Comparison of ENCODE assay signal across 1 cellular context in genomic region chr1:28505406-28506187, GRCh38.
A peak's percentile ranks its signal among the peaks of the same experiment; 100 is the strongest.
TF ChIP-seq lines count a peak whose summit lies in the region.

A gene with protein sequence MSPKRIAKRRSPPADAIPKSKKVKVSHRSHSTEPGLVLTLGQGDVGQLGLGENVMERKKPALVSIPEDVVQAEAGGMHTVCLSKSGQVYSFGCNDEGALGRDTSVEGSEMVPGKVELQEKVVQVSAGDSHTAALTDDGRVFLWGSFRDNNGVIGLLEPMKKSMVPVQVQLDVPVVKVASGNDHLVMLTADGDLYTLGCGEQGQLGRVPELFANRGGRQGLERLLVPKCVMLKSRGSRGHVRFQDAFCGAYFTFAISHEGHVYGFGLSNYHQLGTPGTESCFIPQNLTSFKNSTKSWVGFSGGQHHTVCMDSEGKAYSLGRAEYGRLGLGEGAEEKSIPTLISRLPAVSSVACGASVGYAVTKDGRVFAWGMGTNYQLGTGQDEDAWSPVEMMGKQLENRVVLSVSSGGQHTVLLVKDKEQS (plus strand): TSS chr1:28506043. CDS start chr1:28529867, 23,824 bp downstream.

TF ChIP-seq in K562, 482 proteins besides CTCF, POLR2A, EP300 and RAD21 (continued from another document and continues in another):
- peak; percentile 77; the same call in 1 of the 2 replicates for TF ChIP-seq DNMT1 (IDR thresholded peaks at IDR 0.05)
- TF ChIP-seq SMAD1 (IDR thresholded peaks at IDR 0.05; ENCODE audit: low read depth, low read length, partially characterized antibody), result peak; percentile 99
- no peak for TF ChIP-seq RBM14 (IDR thresholded peaks at IDR 0.05; ENCODE audit: borderline replicate concordance, insufficient read depth, low read depth, low read length)
- no peak for TF ChIP-seq ZNF253 (CRISPR knock-in tag; conservative IDR thresholded peaks at IDR 0.05)
- peak; percentile 82 for TF ChIP-seq GTF3C2 (IDR thresholded peaks at IDR 0.05; ENCODE audit: borderline replicate concordance, extremely low read depth, insufficient read length)
- peak; percentile 37; the same call in 1 of the 2 replicates for TF ChIP-seq ZNF134 (CRISPR knock-in tag; conservative IDR thresholded peaks at IDR 0.05)
- TF ChIP-seq U2AF2 (optimal IDR thresholded peaks at IDR 0.05; ENCODE audit: low read depth, low read length), result no peak
- no peak; the same call in 1 of the 2 replicates for TF ChIP-seq CREB1 (IDR thresholded peaks at IDR 0.05)
- TF ChIP-seq CREB1 (CRISPR knock-in tag; IDR thresholded peaks at IDR 0.05), result no peak
- peak; percentile 92 for TF ChIP-seq MEIS2 (IDR thresholded peaks at IDR 0.05; ENCODE audit: partially characterized antibody)
- peak; percentile 70 for TF ChIP-seq ZZZ3 (IDR thresholded peaks at IDR 0.05)
- 0 out of 2 replicates have a peak, but pooled peaks have one; percentile 60 for TF ChIP-seq ETS1 (conservative IDR thresholded peaks at IDR 0.05; ENCODE audit: control insufficient read depth, low read depth, low read length)
- no peak for TF ChIP-seq ESRRB (CRISPR knock-in tag; IDR thresholded peaks at IDR 0.05; ENCODE audit: borderline replicate concordance)
- TF ChIP-seq ZNF165 (CRISPR knock-in tag; IDR thresholded peaks at IDR 0.05; ENCODE audit: borderline replicate concordance), result 0 out of 2 replicates have a peak, but pooled peaks have one; percentile 70
- no peak; the same call in 1 of the 2 replicates for TF ChIP-seq HIVEP1 (CRISPR knock-in tag; IDR thresholded peaks at IDR 0.05)
- peak; percentile 70; the same call in 1 of the 2 replicates for TF ChIP-seq CTBP1 (IDR thresholded peaks at IDR 0.05; ENCODE audit: borderline replicate concordance)
- no peak for TF ChIP-seq XRCC4 (IDR thresholded peaks at IDR 0.05; ENCODE audit: extremely low read depth, insufficient read depth, insufficient read length)
- no peak for TF ChIP-seq GATA2 (CRISPR knock-in tag; IDR thresholded peaks at IDR 0.05)
- peak; percentile 69 for TF ChIP-seq NELFE (IDR thresholded peaks at IDR 0.05; ENCODE audit: insufficient read depth, insufficient read length)
- no peak for TF ChIP-seq PCBP2 (IDR thresholded peaks at IDR 0.05; ENCODE audit: low read depth, low read length, poor library complexity, severe bottlenecking)
- TF ChIP-seq CCAR2 (IDR thresholded peaks at IDR 0.05; ENCODE audit: low read depth, low read length), result no peak
- TF ChIP-seq KAT7 (CRISPR knock-in tag; IDR thresholded peaks at IDR 0.05; ENCODE audit: borderline replicate concordance), result no peak
- TF ChIP-seq NR2C1 (IDR thresholded peaks at IDR 0.05), result no peak
- no peak for TF ChIP-seq NR2C1 (tag; IDR thresholded peaks at IDR 0.05)
- peak; percentile 99 for TF ChIP-seq KDM5B (IDR thresholded peaks at IDR 0.05; ENCODE audit: insufficient replicate concordance, low read depth, low read length)
- TF ChIP-seq TSHZ1 (CRISPR knock-in tag; IDR thresholded peaks at IDR 0.05), result no peak
- no peak for TF ChIP-seq KLF10 (CRISPR knock-in tag; IDR thresholded peaks at IDR 0.05)
- TF ChIP-seq, protein P1, sequence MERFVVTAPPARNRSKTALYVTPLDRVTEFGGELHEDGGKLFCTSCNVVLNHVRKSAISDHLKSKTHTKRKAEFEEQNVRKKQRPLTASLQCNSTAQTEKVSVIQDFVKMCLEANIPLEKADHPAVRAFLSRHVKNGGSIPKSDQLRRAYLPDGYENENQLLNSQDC (CRISPR knock-in tag; IDR thresholded peaks at IDR 0.05), result peak; percentile 98
- TF ChIP-seq HDAC6 (IDR thresholded peaks at IDR 0.05; ENCODE audit: low read depth, low read length), result no peak
- peak; percentile 96 for TF ChIP-seq CHCHD3 (CRISPR knock-in tag; IDR thresholded peaks at IDR 0.05)
- TF ChIP-seq, protein P2, sequence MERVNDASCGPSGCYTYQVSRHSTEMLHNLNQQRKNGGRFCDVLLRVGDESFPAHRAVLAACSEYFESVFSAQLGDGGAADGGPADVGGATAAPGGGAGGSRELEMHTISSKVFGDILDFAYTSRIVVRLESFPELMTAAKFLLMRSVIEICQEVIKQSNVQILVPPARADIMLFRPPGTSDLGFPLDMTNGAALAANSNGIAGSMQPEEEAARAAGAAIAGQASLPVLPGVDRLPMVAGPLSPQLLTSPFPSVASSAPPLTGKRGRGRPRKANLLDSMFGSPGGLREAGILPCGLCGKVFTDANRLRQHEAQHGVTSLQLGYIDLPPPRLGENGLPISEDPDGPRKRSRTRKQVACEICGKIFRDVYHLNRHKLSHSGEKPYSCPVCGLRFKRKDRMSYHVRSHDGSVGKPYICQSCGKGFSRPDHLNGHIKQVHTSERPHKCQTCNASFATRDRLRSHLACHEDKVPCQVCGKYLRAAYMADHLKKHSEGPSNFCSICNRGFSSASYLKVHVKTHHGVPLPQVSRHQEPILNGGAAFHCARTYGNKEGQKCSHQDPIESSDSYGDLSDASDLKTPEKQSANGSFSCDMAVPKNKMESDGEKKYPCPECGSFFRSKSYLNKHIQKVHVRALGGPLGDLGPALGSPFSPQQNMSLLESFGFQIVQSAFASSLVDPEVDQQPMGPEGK (CRISPR knock-in tag; IDR thresholded peaks at IDR 0.05; ENCODE audit: borderline replicate concordance), result no peak
- TF ChIP-seq PTBP1 (IDR thresholded peaks at IDR 0.05; ENCODE audit: low read depth, low read length), result no peak; the same call in 1 of the 2 replicates
- peak; percentile 66; the same call in 1 of the 2 replicates for TF ChIP-seq MXI1 (IDR thresholded peaks at IDR 0.05; ENCODE audit: low read depth, low read length)
- TF ChIP-seq HSF4 (CRISPR knock-in tag; IDR thresholded peaks at IDR 0.05; ENCODE audit: borderline replicate concordance), result no peak
- no peak for TF ChIP-seq RERE (CRISPR knock-in tag; IDR thresholded peaks at IDR 0.05; ENCODE audit: borderline replicate concordance)
- TF ChIP-seq MCM3 (IDR thresholded peaks at IDR 0.05), result no peak
- no peak for TF ChIP-seq SMARCB1 (IDR thresholded peaks at IDR 0.05; ENCODE audit: insufficient read length, low read depth)
- TF ChIP-seq HDAC1 (IDR thresholded peaks at IDR 0.05), result peak in 1 of 2 experiments; percentile 43; a peak in 2 of 4 replicates
- TF ChIP-seq BRD9 (IDR thresholded peaks at IDR 0.05; ENCODE audit: low read depth, partially characterized antibody), result peak; percentile 76
